ENCODE assay signal across 24 cellular contexts in genomic region chr6:32847004-32847403, GRCh38. TPM values are rescaled to one million over a fixed set of nuclear protein-coding genes. Genes with fewer than 3 reads are reported as not detected.
A peak's percentile ranks its signal among the peaks of the same experiment; 100 is the strongest.
DNase-seq lines count a peak whose midpoint lies in the region; ATAC-seq and TF ChIP-seq lines count a peak whose summit lies in the region.
"Had no signal": no experiment of that assay in that cellular context is flagged by ENCODE, and none has a peak within 500 bp of the region (broad histone marks: within the 10 kb centered on the region; RNA-seq: fewer than 3 reads in every experiment).

No MANE protein-coding gene starts in this region.

- no peaks in the 10 kb centered on the region for H3K27me3 Mint-ChIP-seq in T-helper 2 cell treated with Interferon-gamma antibody and Interleukin-4, amounts not matched to agents 5 μg/mL and 100 μg/mL, for 36 hours (ENCODE audit: low read depth)
- H3K27me3 Mint-ChIP-seq in CD8-positive, alpha-beta memory T cell, result peaks cover 0 to 3% of the 10 kb centered on the region in 2 donors
- no peaks in the 10 kb centered on the region for H3K27me3 Mint-ChIP-seq in activated T-helper 2 cell treated with anti-CD3 and anti-CD28 coated beads, Interferon-gamma antibody, Interleukin-2, Interleukin-4, amounts not matched to agents 10 μg/mL and 5 μg/mL and 100 μg/mL, durations not matched to agents 14 hours and 24 hours and 36 hours (ENCODE audit: low read depth)
- no peaks in the 10 kb centered on the region for H3K27me3 Mint-ChIP-seq in natural killer cell (ENCODE audit: low read depth in 2 of 2)

- H3K36me3 ChIP-seq in CD8-positive, alpha-beta memory T cell (ENCODE audit: insufficient read depth, low read length), result peaks cover 68% of the 10 kb centered on the region
- peaks cover 3% of the 10 kb centered on the region for H3K36me3 ChIP-seq in A673 (ENCODE audit: insufficient read depth, low read length, poor library complexity, severe bottlenecking)
- H3K36me3 ChIP-seq: SJCRH30 had no signal

- H3K4me3 Mint-ChIP-seq in T-helper 2 cell treated with Interferon-gamma antibody and Interleukin-4, amounts not matched to agents 5 μg/mL and 100 μg/mL, for 36 hours, result peak overlapping the region; percentile 99
- H3K4me3 Mint-ChIP-seq in CD8-positive, alpha-beta memory T cell, result peak overlapping the region; percentile 56 to 99 (median 77)
- H3K4me3 Mint-ChIP-seq in activated T-helper 2 cell treated with anti-CD3 and anti-CD28 coated beads, Interferon-gamma antibody, Interleukin-2, Interleukin-4, amounts not matched to agents 10 μg/mL and 5 μg/mL and 100 μg/mL, durations not matched to agents 14 hours and 24 hours and 36 hours (ENCODE audit: low read depth), result peak overlapping the region; percentile 53
- peak overlapping the region; percentile 21 for H3K4me3 Mint-ChIP-seq in natural killer cell
- H3K4me3 Mint-ChIP-seq: GM23338, nephron had no signal

- H3K4me3 ChIP-seq in CD8-positive, alpha-beta memory T cell (ENCODE audit: low read length), result peak overlapping the region; percentile 20
- H3K4me3 ChIP-seq in A673 (ENCODE audit: low read depth, low read length, poor library complexity, severe bottlenecking), result no peak overlapping the region
- H3K4me3 ChIP-seq: GM23338, PC-9, prostate gland, SJCRH30, thoracic aorta had no signal

- no peak for DNase-seq in T-helper 2 cell treated with Interferon-gamma antibody and Interleukin-4, amounts not matched to agents 5 μg/mL and 100 μg/mL, for 36 hours (ENCODE audit: low spot score)
- DNase-seq in T-helper 2 cell (no peak), natural killer cell (no peak), HuH-7 (ENCODE audit: low spot score) (no peak), NCI-H2029 treated with DMSO at 0.1 percent for 48 hours (lab: John Stamatoyannopoulos, UW) (no peak), A673 (ENCODE audit: low spot score) (no peak)
- DNase-seq in CD8-positive, alpha-beta memory T cell, result no peak
- DNase-seq in activated T-helper 2 cell treated with anti-CD3 and anti-CD28 coated beads, Interferon-gamma antibody, Interleukin-2, Interleukin-4, amounts not matched to agents 10 μg/mL and 5 μg/mL and 100 μg/mL, durations not matched to agents 14 hours and 24 hours and 36 hours (ENCODE audit: low spot score), result no peak
- DNase-seq: 8988T; activated CD4-positive, alpha-beta T cell treated with anti-CD3 and anti-CD28 coated beads, Interleukin-2, amount 50 U/mL, for 1 hour; activated effector memory CD4-positive, alpha-beta T cell treated with anti-CD3 and anti-CD28 coated beads, Interleukin-2, amount 50 U/mL, for 16 hours; DMS79; mammary epithelial cell; NCI-H146; NCI-H82; PC-9; SJCRH30; small intestine; stimulated activated CD4-positive, alpha-beta T cell treated with anti-CD3 and anti-CD28 coated beads, Interleukin-4, amount 100 ng/mL, for 4 hours had no signal

- TF ChIP-seq CTCF in natural killer cell (IDR thresholded peaks at IDR 0.05), result no peak
- TF ChIP-seq CTCF in A673 (conservative IDR thresholded peaks at IDR 0.05; ENCODE audit: low read depth, low read length), result no peak

- intact Hi-C loops in activated T-helper 2 cell treated with anti-CD3 and anti-CD28 coated beads, Interferon-gamma antibody, Interleukin-2, Interleukin-4, amounts not matched to agents 10 μg/mL and 5 μg/mL and 100 μg/mL, durations not matched to agents 14 hours and 24 hours and 36 hours (cut with micrococcal nuclease), result loop anchor here (10.0 kb wide), 2 partner anchors 358 to 1012 kb away; partner anchors contain the start of genes HSD17B8, RING1, RXRB and SLC39A7
- intact Hi-C loops in natural killer cell (cut with micrococcal nuclease), result no loop called here
- intact Hi-C loops in A673 (cut with micrococcal nuclease; ENCODE audit: unreplicated experiment), result no loop called here

- POLR2A ChIA-PET in CD8-positive, alpha-beta memory T cell (lab: Charles Lee), result interaction anchor here (3.4 to 10.1 kb wide), 2 partner anchors 8 to 125 kb away, joined by 85 to 350 read pairs; partner anchors contain the start of genes PSMB9 and TAP1
- POLR2A ChIA-PET in A673 (lab: Charles Lee; ENCODE audit: low non-redundant PET), result no interaction called here

- peaks cover 92% of the 10 kb centered on the region for H3K36me3 Mint-ChIP-seq in T-helper 2 cell treated with Interferon-gamma antibody and Interleukin-4, amounts not matched to agents 5 μg/mL and 100 μg/mL, for 36 hours (ENCODE audit: low read depth)
- H3K36me3 Mint-ChIP-seq in CD8-positive, alpha-beta memory T cell, result peaks cover 53 to 97% (median 61%) of the 10 kb centered on the region in 3 donors
- H3K36me3 Mint-ChIP-seq in activated T-helper 2 cell treated with anti-CD3 and anti-CD28 coated beads, Interferon-gamma antibody, Interleukin-2, Interleukin-4, amounts not matched to agents 10 μg/mL and 5 μg/mL and 100 μg/mL, durations not matched to agents 14 hours and 24 hours and 36 hours (ENCODE audit: low read depth), result peaks cover 93% of the 10 kb centered on the region
- peaks cover 42% of the 10 kb centered on the region for H3K36me3 Mint-ChIP-seq in natural killer cell

- H3K27ac ChIP-seq in CD8-positive, alpha-beta memory T cell (ENCODE audit: low read depth, low read length), result no peak overlapping the region
- no peak overlapping the region for H3K27ac ChIP-seq in A673 (ENCODE audit: low read depth, low read length, poor library complexity, severe bottlenecking)
- H3K27ac ChIP-seq: C4-2B, PC-9, prostate gland, SJCRH30, thoracic aorta had no signal

- H3K4me1 Mint-ChIP-seq in T-helper 2 cell treated with Interferon-gamma antibody and Interleukin-4, amounts not matched to agents 5 μg/mL and 100 μg/mL, for 36 hours (ENCODE audit: low read depth), result peaks cover 72% of the 10 kb centered on the region
- H3K4me1 Mint-ChIP-seq in CD8-positive, alpha-beta memory T cell, result peaks cover 73 to 82% (median 80%) of the 10 kb centered on the region in 3 donors
- peaks cover 65% of the 10 kb centered on the region for H3K4me1 Mint-ChIP-seq in activated T-helper 2 cell treated with anti-CD3 and anti-CD28 coated beads, Interferon-gamma antibody, Interleukin-2, Interleukin-4, amounts not matched to agents 10 μg/mL and 5 μg/mL and 100 μg/mL, durations not matched to agents 14 hours and 24 hours and 36 hours (ENCODE audit: low read depth)
- peaks cover 92 to 96% of the 10 kb centered on the region in 2 donors for H3K4me1 Mint-ChIP-seq in natural killer cell

- no peaks in the 10 kb centered on the region for H3K9me3 Mint-ChIP-seq in T-helper 2 cell treated with Interferon-gamma antibody and Interleukin-4, amounts not matched to agents 5 μg/mL and 100 μg/mL, for 36 hours
- H3K9me3 Mint-ChIP-seq in CD8-positive, alpha-beta memory T cell, result no peaks in the 10 kb centered on the region
- no peaks in the 10 kb centered on the region for H3K9me3 Mint-ChIP-seq in activated T-helper 2 cell treated with anti-CD3 and anti-CD28 coated beads, Interferon-gamma antibody, Interleukin-2, Interleukin-4, amounts not matched to agents 10 μg/mL and 5 μg/mL and 100 μg/mL, durations not matched to agents 14 hours and 24 hours and 36 hours
- no peaks in the 10 kb centered on the region for H3K9me3 Mint-ChIP-seq in natural killer cell
- H3K9me3 Mint-ChIP-seq: GM23338, nephron had no signal

- no peaks in the 10 kb centered on the region for H3K9me3 ChIP-seq in CD8-positive, alpha-beta memory T cell (ENCODE audit: low read length)
- no peaks in the 10 kb centered on the region for H3K9me3 ChIP-seq in A673 (ENCODE audit: low read depth, low read length, poor library complexity, severe bottlenecking)
- H3K9me3 ChIP-seq: prostate gland, SJCRH30, thoracic aorta had no signal

- H3K27me3 ChIP-seq in CD8-positive, alpha-beta memory T cell (ENCODE audit: insufficient read depth, low read length, poor library complexity, severe bottlenecking), result no peaks in the 10 kb centered on the region
- H3K27me3 ChIP-seq in A673 (replicated peaks; ENCODE audit: insufficient read depth, low read depth, low read length, poor library complexity), result peaks cover 7% of the 10 kb centered on the region

- CTCF ChIA-PET in CD8-positive, alpha-beta memory T cell (lab: Charles Lee), result interaction anchor here (1.0 to 10.6 kb wide), 5 partner anchors 7 to 122 kb away, joined by 4 to 190 read pairs (median 10); partner anchors contain the start of genes BRD2, PSMB9, TAP1 and TAP2
- CTCF ChIA-PET in A673 (lab: Charles Lee), result no interaction called here

- ATAC-seq in natural killer cell, result no peak
- ATAC-seq: GM23338 had no signal

- peaks cover 76% of the 10 kb centered on the region for H3K4me1 ChIP-seq in CD8-positive, alpha-beta memory T cell (ENCODE audit: insufficient read depth, low read length)
- no peaks in the 10 kb centered on the region for H3K4me1 ChIP-seq in A673 (ENCODE audit: insufficient read depth, low read length, poor library complexity, severe bottlenecking)
- H3K4me1 ChIP-seq: SJCRH30 had no signal

- BruUV-seq in A673 (replicated peaks; lab: Mats Ljungman, UMichigan), result no TSS peak

- peak overlapping the region; percentile 71 for H3K27ac Mint-ChIP-seq in T-helper 2 cell treated with Interferon-gamma antibody and Interleukin-4, amounts not matched to agents 5 μg/mL and 100 μg/mL, for 36 hours
- peak overlapping the region; percentile 52 to 100 (median 98) for H3K27ac Mint-ChIP-seq in CD8-positive, alpha-beta memory T cell
- H3K27ac Mint-ChIP-seq in activated T-helper 2 cell treated with anti-CD3 and anti-CD28 coated beads, Interferon-gamma antibody, Interleukin-2, Interleukin-4, amounts not matched to agents 10 μg/mL and 5 μg/mL and 100 μg/mL, durations not matched to agents 14 hours and 24 hours and 36 hours, result peak overlapping the region; percentile 34
- H3K27ac Mint-ChIP-seq in natural killer cell, result peak overlapping the region; percentile 96 to 100
- H3K27ac Mint-ChIP-seq: GM23338, nephron had no signal

RNA-seq across cellular contexts. Expression of gene PSMB8, which starts 3.2 kb away (rescaled TPM):
- 100 to 1,000 TPM; 311 to 326 TPM for total RNA-seq in CD8-positive, alpha-beta memory T cell
- 422 TPM for polyA plus RNA-seq in CD8-positive, alpha-beta memory T cell
- 352 and 368 TPM in 2 replicates for total RNA-seq in activated T-helper 2 cell treated with anti-CD3 and anti-CD28 coated beads, Interferon-gamma antibody, Interleukin-2, Interleukin-4, amounts not matched to agents 10 μg/mL and 5 μg/mL and 100 μg/mL, durations not matched to agents 14 hours and 24 hours and 36 hours
- total RNA-seq in natural killer cell (100 to 1,000 TPM; 160 to 170 (median 161) TPM), A673 (2021) (20.2 and 21.8 TPM in 2 replicates)

RNA-seq across cellular contexts. Expression of gene TAP1, which starts 6.5 kb away (rescaled TPM):
- 100 to 1,000 TPM; 394 to 407 TPM for total RNA-seq in CD8-positive, alpha-beta memory T cell
- 396 TPM for polyA plus RNA-seq in CD8-positive, alpha-beta memory T cell
- 276 and 278 TPM in 2 replicates for total RNA-seq in activated T-helper 2 cell treated with anti-CD3 and anti-CD28 coated beads, Interferon-gamma antibody, Interleukin-2, Interleukin-4, amounts not matched to agents 10 μg/mL and 5 μg/mL and 100 μg/mL, durations not matched to agents 14 hours and 24 hours and 36 hours
- total RNA-seq in natural killer cell (100 to 1,000 TPM; 134 to 193 (median 179) TPM), A673 (2021) (11.7 and 12.3 TPM in 2 replicates)

RNA-seq across cellular contexts. Expression of gene PSMB9, which starts 7.0 kb away (rescaled TPM):
- 100 to 1,000 TPM; 245 to 255 TPM for total RNA-seq in CD8-positive, alpha-beta memory T cell
- 597 TPM for polyA plus RNA-seq in CD8-positive, alpha-beta memory T cell
- total RNA-seq in activated T-helper 2 cell treated with anti-CD3 and anti-CD28 coated beads, Interferon-gamma antibody, Interleukin-2, Interleukin-4, amounts not matched to agents 10 μg/mL and 5 μg/mL and 100 μg/mL, durations not matched to agents 14 hours and 24 hours and 36 hours, result 262 and 265 TPM in 2 replicates
- total RNA-seq in natural killer cell (100 to 1,000 TPM; 112 to 190 (median 182) TPM), A673 (2021) (4.3 and 6.8 TPM in 2 replicates)

RNA-seq across cellular contexts. Expression of gene TAP2, which starts 8.5 kb away (rescaled TPM):
- 100 to 1,000 TPM; 221 to 228 TPM for total RNA-seq in CD8-positive, alpha-beta memory T cell
- 35.8 TPM for polyA plus RNA-seq in CD8-positive, alpha-beta memory T cell
- 142 and 162 TPM in 2 replicates for total RNA-seq in activated T-helper 2 cell treated with anti-CD3 and anti-CD28 coated beads, Interferon-gamma antibody, Interleukin-2, Interleukin-4, amounts not matched to agents 10 μg/mL and 5 μg/mL and 100 μg/mL, durations not matched to agents 14 hours and 24 hours and 36 hours
- total RNA-seq in natural killer cell (100 to 1,000 TPM; 162 to 221 (median 209) TPM), A673 (2021) (39.2 and 46.5 TPM in 2 replicates)

RNA-seq across cellular contexts. Expression of gene HLA-DOB, which starts 30.2 kb away (rescaled TPM):
- total RNA-seq in CD8-positive, alpha-beta memory T cell, result under 1 TPM; 0.77 to 0.97 TPM
- 0.62 TPM for polyA plus RNA-seq in CD8-positive, alpha-beta memory T cell
- total RNA-seq in activated T-helper 2 cell treated with anti-CD3 and anti-CD28 coated beads, Interferon-gamma antibody, Interleukin-2, Interleukin-4, amounts not matched to agents 10 μg/mL and 5 μg/mL and 100 μg/mL, durations not matched to agents 14 hours and 24 hours and 36 hours, result 3.1 and 3.6 TPM in 2 replicates
- total RNA-seq in natural killer cell (10 to 100 TPM in 2 of 3 donors, 1 to 10 TPM in 1; 4.2 to 13.7 (median 10.4) TPM), A673 (2021) (2.0 and 2.8 TPM in 2 replicates)
- total RNA-seq: GM23338 had no signal
- polyA plus RNA-seq: GM23338 had no signal

Comparison
In these comparisons a context has a peak if more than half of its experiments do, and no peak if none do; other contexts are left out.
1. H3K27ac Mint-ChIP-seq: peak in every context shown above with its lines; median percentile 98 in CD8-positive, alpha-beta memory T cell; 98 in natural killer cell; 71 in T-helper 2 cell treated with Interferon-gamma antibody and Interleukin-4, amounts not matched to agents 5 μg/mL and 100 μg/mL, for 36 hours; 34 in activated T-helper 2 cell treated with anti-CD3 and anti-CD28 coated beads, Interferon-gamma antibody, Interleukin-2, Interleukin-4, amounts not matched to agents 10 μg/mL and 5 μg/mL and 100 μg/mL, durations not matched to agents 14 hours and 24 hours and 36 hours.
2. H3K4me3 Mint-ChIP-seq: peak in every context shown above with its lines; median percentile 99 in T-helper 2 cell treated with Interferon-gamma antibody and Interleukin-4, amounts not matched to agents 5 μg/mL and 100 μg/mL, for 36 hours; 77 in CD8-positive, alpha-beta memory T cell; 53 in activated T-helper 2 cell treated with anti-CD3 and anti-CD28 coated beads, Interferon-gamma antibody, Interleukin-2, Interleukin-4, amounts not matched to agents 10 μg/mL and 5 μg/mL and 100 μg/mL, durations not matched to agents 14 hours and 24 hours and 36 hours; 21 in natural killer cell.
3. RNA of gene TAP1, which starts 6.5 kb away (total RNA-seq): 394 to 407 TPM in CD8-positive, alpha-beta memory T cell, 276 to 278 TPM in activated T-helper 2 cell treated with anti-CD3 and anti-CD28 coated beads, Interferon-gamma antibody, Interleukin-2, Interleukin-4, amounts not matched to agents 10 μg/mL and 5 μg/mL and 100 μg/mL, durations not matched to agents 14 hours and 24 hours and 36 hours and 134 to 193 TPM in natural killer cell; 11.7 to 12.3 TPM in A673; every median in the first group is over 10 times any median in the second.
4. RNA of gene PSMB9, which starts 7.0 kb away (total RNA-seq): 262 to 265 TPM in activated T-helper 2 cell treated with anti-CD3 and anti-CD28 coated beads, Interferon-gamma antibody, Interleukin-2, Interleukin-4, amounts not matched to agents 10 μg/mL and 5 μg/mL and 100 μg/mL, durations not matched to agents 14 hours and 24 hours and 36 hours, 245 to 255 TPM in CD8-positive, alpha-beta memory T cell and 112 to 190 TPM in natural killer cell; 4.3 to 6.8 TPM in A673; every median in the first group is over 10 times any median in the second.